Comparison of ENCODE assay signal across 19 cellular contexts in genomic region chr9:129361196-129361595, GRCh38.
DNase-seq lines count a peak whose midpoint lies in the region; ATAC-seq, FAIRE-seq and TF ChIP-seq lines count a peak whose summit lies in the region.
"Had no signal": no experiment of that assay in that cellular context is flagged by ENCODE, and none has a peak within 500 bp of the region (broad histone marks: within the 10 kb centered on the region; RNA-seq: fewer than 3 reads in every experiment).

No MANE protein-coding gene starts in this region.

- intact Hi-C loops in GM12878 (cut with micrococcal nuclease; ENCODE audit: unreplicated experiment): no loop called here

- peak overlapping the region in 1 of 2 experiments; percentile 2 for H3K4ac ChIP-seq in mesenchymal stem cell (ENCODE audit: low read depth in 1 of 2, low read length in 2 of 2)
- no peak overlapping the region for H3K4ac ChIP-seq in trophoblast cell (ENCODE audit: low read depth, low read length)

- TF ChIP-seq POLR2A in GM12891 (IDR thresholded peaks at IDR 0.05; ENCODE audit: low read depth, low read length): no peak
- TF ChIP-seq POLR2A in GM12878 (IDR thresholded peaks at IDR 0.05; ENCODE audit: low read depth, low read length): no peak

- 86% methylated on average over 21 of the region's 21 CpGs for WGBS in GM12878 (ENCODE audit: insufficient coverage, insufficient replicate concordance, low lambda C conversion rate, missing lambda C conversion rate)
- 99% methylated on average over 16 of the region's 21 CpGs for WGBS in mesenchymal stem cell
- 100% methylated on average over 7 of the region's 21 CpGs for WGBS in trophoblast cell (ENCODE audit: extremely low coverage, insufficient coverage, insufficient read length)

- no peak overlapping the region for H2AFZ ChIP-seq in GM12878 (ENCODE audit: control insufficient read depth, low read depth, low read length)
- no peak overlapping the region for H2AFZ ChIP-seq in mesenchymal stem cell (ENCODE audit: low read depth, low read length)
- no peak overlapping the region for H2AFZ ChIP-seq in trophoblast cell (ENCODE audit: insufficient read depth, low read length, poor library complexity)
- H2AFZ ChIP-seq: GM23248 had no signal

- H3K4me2 ChIP-seq in GM12878 (ENCODE audit: control insufficient read depth, insufficient read depth): no peak overlapping the region
- H3K4me2 ChIP-seq in mesenchymal stem cell (ENCODE audit: low read length, poor library complexity, severe bottlenecking): no peak overlapping the region
- no peak overlapping the region for H3K4me2 ChIP-seq in trophoblast cell (ENCODE audit: low read length)
- H3K4me2 ChIP-seq: SK-N-SH had no signal

- no peak for ATAC-seq in GM12878

- H3K27ac ChIP-seq in GM12878 (ENCODE audit: control insufficient read depth, insufficient read depth) (no peak overlapping the region), mesenchymal stem cell (ENCODE audit: low read length, poor library complexity, severe bottlenecking) (no peak overlapping the region), trophoblast cell (ENCODE audit: low read depth, low read length) (no peak overlapping the region)
- H3K27ac ChIP-seq: GM23248 had no signal

- no peaks in the 10 kb centered on the region for H3K4me1 ChIP-seq in GM12878 (ENCODE audit: control insufficient read depth, insufficient read depth, low read length)
- peaks cover 17% of the 10 kb centered on the region for H3K4me1 ChIP-seq in mesenchymal stem cell (ENCODE audit: control insufficient read depth, insufficient read depth, low read depth, low read length)
- H3K4me1 ChIP-seq in trophoblast cell (ENCODE audit: control insufficient read depth in 1 of 2, insufficient read depth in 2 of 2, low read length in 2 of 2): peaks cover 19 to 20% of the 10 kb centered on the region in 2 experiments

- no TSS peak for BruUV-seq in GM12878 (replicated peaks; lab: Mats Ljungman, UMichigan)

- TF ChIP-seq CTCF in GM12878 (IDR thresholded peaks at IDR 0.05 in 2 of 3, conservative IDR thresholded peaks at IDR 0.05 in 1 of 3; ENCODE audit: control insufficient read depth in 2 of 3, extremely low read depth in 1 of 3, insufficient read depth in 1 of 3, low read depth in 3 of 3, low read length in 3 of 3): no peak

- H3K9me3 ChIP-seq in GM12878 (replicated peaks; ENCODE audit: control insufficient read depth, insufficient read depth, low read length) (no peaks in the 10 kb centered on the region), mesenchymal stem cell (ENCODE audit: control insufficient read depth, low read length) (peaks cover 2% of the 10 kb centered on the region), trophoblast cell (ENCODE audit: insufficient read depth, low read depth, low read length) (peaks cover 3% of the 10 kb centered on the region)
- H3K9me3 ChIP-seq: SK-N-SH had no signal

- H2AK5ac ChIP-seq in mesenchymal stem cell (ENCODE audit: low read length, severe bottlenecking) (no peak overlapping the region), trophoblast cell (ENCODE audit: low read length) (peak overlapping the region; percentile 0)

- no peak for TF ChIP-seq RAD21 in GM12878 (IDR thresholded peaks at IDR 0.05; ENCODE audit: insufficient read depth, low read depth, low read length)

- FAIRE-seq in GM12891 (lab: Jason Lieb, UNC) (peak; percentile 88), GM12878 (lab: Jason Lieb, UNC) (no peak)
- FAIRE-seq: GM19239, RCC 7860 had no signal

- no peak overlapping the region for H2BK15ac ChIP-seq in mesenchymal stem cell (ENCODE audit: low read depth, poor library complexity, severe bottlenecking)

- no peak overlapping the region for H4K8ac ChIP-seq in mesenchymal stem cell (ENCODE audit: low read length)
- no peak overlapping the region for H4K8ac ChIP-seq in trophoblast cell (ENCODE audit: low read depth, low read length)

- no peak overlapping the region for H3K23ac ChIP-seq in mesenchymal stem cell (ENCODE audit: low read length in 2 of 2)
- no peak overlapping the region for H3K23ac ChIP-seq in trophoblast cell (ENCODE audit: low read length)

- H2BK120ac ChIP-seq in mesenchymal stem cell (ENCODE audit: low read depth, low read length) (no peak overlapping the region), trophoblast cell (ENCODE audit: insufficient read depth, low read length, poor library complexity) (no peak overlapping the region)

- CTCF ChIA-PET in GM12878 (lab: Yijun Ruan, JAX): no interaction called here

- peak overlapping the region in 1 of 2 experiments; percentile 91 for H3K14ac ChIP-seq in mesenchymal stem cell (ENCODE audit: low read length in 2 of 2)
- H3K14ac ChIP-seq in trophoblast cell (ENCODE audit: low read length): no peak overlapping the region

- SMC1A ChIA-PET in GM12878 (lab: Charles Lee; ENCODE audit: uncharacterized antibody, unreplicated experiment): interaction anchor here (0.7 kb wide), 1 partner anchor 53 kb away, joined by 4 read pairs; no protein-coding TSS in a partner anchor

- no peaks in the 10 kb centered on the region for H4K20me1 ChIP-seq in GM12878 (ENCODE audit: control insufficient read depth, insufficient read depth)

- DNase-seq in GM12891 (ENCODE audit: insufficient read length, low spot score) (no peak), GM12878 (ENCODE audit: low read depth, low spot score) (no peak), mesenchymal stem cell (no peak), trophoblast cell (no peak), DMS 273 treated with DMSO at 0.1 percent for 48 hours (lab: John Stamatoyannopoulos, UW) (no peak), SHP77 treated with DMSO at 0.1 percent for 48 hours (lab: John Stamatoyannopoulos, UW) (no peak), iPS-NIHi7 (ENCODE audit: extremely low spot score) (no peak)
- DNase-seq: DND-41, GM23248, HCEC 1CT, MV-4-11, NCI-H1694 treated with DMSO at 0.1 percent for 48 hours, NCI-H2107, NCI-H510A, NCI-H774, SHP77, SK-N-SH had no signal

- RAD21 ChIA-PET in GM12878 (lab: Charles Lee; ENCODE audit: unreplicated experiment): no interaction called here

- H3K36me3 ChIP-seq in GM12878 (ENCODE audit: control insufficient read depth in 2 of 2, insufficient read depth in 2 of 2, low read length in 1 of 2) (no peaks in the 10 kb centered on the region), mesenchymal stem cell (ENCODE audit: control insufficient read depth in 1 of 2, insufficient read depth in 2 of 2, low read depth in 1 of 2, low read length in 2 of 2) (no peaks in the 10 kb centered on the region), trophoblast cell (ENCODE audit: control insufficient read depth in 1 of 2, insufficient read depth in 2 of 2, low read length in 2 of 2) (no peaks in the 10 kb centered on the region)

- peak overlapping the region; percentile 6 for H4K91ac ChIP-seq in mesenchymal stem cell (ENCODE audit: low read length)
- H4K91ac ChIP-seq in trophoblast cell (ENCODE audit: low read depth, low read length): peak overlapping the region; percentile 93

- no peak overlapping the region for H4K12ac ChIP-seq in trophoblast cell (ENCODE audit: low read depth, low read length)

- H3K79me2 ChIP-seq in GM12878 (ENCODE audit: control insufficient read depth, insufficient read depth, low read length) (no peaks in the 10 kb centered on the region), trophoblast cell (ENCODE audit: control insufficient read depth, insufficient read depth, low read length, poor library complexity) (no peaks in the 10 kb centered on the region)

- H3K27me3 ChIP-seq in GM12878 (replicated peaks in 1 of 2; ENCODE audit: control insufficient read depth in 2 of 2, insufficient read depth in 2 of 2, low read length in 1 of 2) (no peaks in the 10 kb centered on the region; a peak in 1 of 4 replicates), mesenchymal stem cell (ENCODE audit: control insufficient read depth in 1 of 2, insufficient read depth in 1 of 2, low read length in 2 of 2) (no peaks in the 10 kb centered on the region), trophoblast cell (ENCODE audit: insufficient read depth, low read length) (no peaks in the 10 kb centered on the region)

- no peak overlapping the region for H2BK5ac ChIP-seq in mesenchymal stem cell (ENCODE audit: low read depth, low read length, poor library complexity, severe bottlenecking)
- H2BK5ac ChIP-seq in trophoblast cell (ENCODE audit: low read depth, low read length, poor library complexity): no peak overlapping the region

- in situ Hi-C loops in GM12878 (cut with MboI): no loop called here

- H3K9ac ChIP-seq in GM12878 (ENCODE audit: control insufficient read depth, insufficient read depth, low read length) (no peak overlapping the region), mesenchymal stem cell (ENCODE audit: low read length) (no peak overlapping the region), trophoblast cell (ENCODE audit: low read length) (peak overlapping the region; percentile 20)
- H3K9ac ChIP-seq: GM23248, SK-N-SH had no signal

- POLR2A ChIA-PET in GM12878 (lab: Charles Lee): interaction anchor here (0.6 to 0.7 kb wide), 2 partner anchors 16 to 352 kb away, joined by 5 to 6 read pairs; no protein-coding TSS in a partner anchor

- H2BK12ac ChIP-seq in mesenchymal stem cell (ENCODE audit: low read length in 2 of 2) (no peak overlapping the region), trophoblast cell (ENCODE audit: low read length) (peak overlapping the region; percentile 34)

- H3K79me1 ChIP-seq in mesenchymal stem cell (replicated peaks; ENCODE audit: low read length, poor library complexity, severe bottlenecking) (no peaks in the 10 kb centered on the region), trophoblast cell (ENCODE audit: low read length) (peaks cover 20% of the 10 kb centered on the region)

- H3K18ac ChIP-seq in mesenchymal stem cell (ENCODE audit: low read depth in 1 of 2, low read length in 2 of 2) (no peak overlapping the region), trophoblast cell (ENCODE audit: low read length) (no peak overlapping the region)

- H3K4me3 ChIP-seq in GM12878: no peak overlapping the region
- peak overlapping the region in 1 of 2 experiments; percentile 23 for H3K4me3 ChIP-seq in mesenchymal stem cell (ENCODE audit: insufficient read depth in 1 of 2, low read depth in 1 of 2, low read length in 2 of 2)
- H3K4me3 ChIP-seq in trophoblast cell (ENCODE audit: low read depth, low read length): peak overlapping the region; percentile 27
- H3K4me3 ChIP-seq: GM23248 had no signal

- no peak for TF ChIP-seq EP300 in GM12878 (IDR thresholded peaks at IDR 0.05; ENCODE audit: borderline replicate concordance in 1 of 2, control insufficient read depth in 1 of 2, low read depth in 2 of 2, low read length in 2 of 2)

TF ChIP-seq in GM12891, 5 proteins besides CTCF, POLR2A, EP300 and RAD21 (continues in another document):
- TF ChIP-seq POLR2AphosphoS5 (IDR thresholded peaks at IDR 0.05; ENCODE audit: low read depth, low read length) (no peak), POU2F2 (IDR thresholded peaks at IDR 0.05; ENCODE audit: low read depth, low read length) (no peak), PAX5 (IDR thresholded peaks at IDR 0.05; ENCODE audit: insufficient read depth, low read length, severe bottlenecking) (no peak), SPI1 (IDR thresholded peaks at IDR 0.05; ENCODE audit: low read depth, low read length) (no peak)
